In the genomic region with DNA sequence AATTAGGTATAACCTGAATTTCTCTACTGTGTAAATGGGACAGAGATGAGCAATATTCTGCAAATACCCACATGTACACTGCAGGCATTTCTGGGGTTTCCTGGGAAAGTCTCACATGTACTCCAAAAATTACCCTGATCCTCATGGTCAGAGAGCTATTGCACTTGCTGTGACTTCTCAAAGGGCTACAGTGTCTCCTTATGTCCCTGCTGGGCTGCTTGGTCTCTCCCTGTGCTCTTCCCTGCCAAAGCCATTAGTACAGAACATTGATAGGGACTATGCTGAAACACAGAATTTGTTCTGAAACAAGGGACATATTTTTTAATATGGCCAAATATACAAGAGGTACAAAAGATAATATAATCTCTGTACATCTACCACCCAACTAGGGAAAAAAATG, we compare ENCODE assay signal across 23 cellular contexts.
"Had no signal": no experiment of that assay in that cellular context is flagged by ENCODE, and none has a peak within 500 bp of the region (broad histone marks: within the 10 kb centered on the region; RNA-seq: fewer than 3 reads in every experiment).

No MANE protein-coding gene starts in this region.

- H3K36me3 ChIP-seq: colonic mucosa, esophagus muscularis mucosa, esophagus squamous epithelium, gastrocnemius medialis, gastroesophageal sphincter, heart left ventricle, heart right ventricle had no signal

- H3K4me3 ChIP-seq: colonic mucosa, coronary artery, dorsolateral prefrontal cortex, esophagus muscularis mucosa, esophagus squamous epithelium, gastrocnemius medialis, gastroesophageal sphincter, heart left ventricle, heart right ventricle had no signal

- H3K27me3 ChIP-seq: colonic mucosa, dorsolateral prefrontal cortex, esophagus muscularis mucosa, esophagus squamous epithelium, foreskin keratinocyte, gastrocnemius medialis, gastroesophageal sphincter, heart left ventricle, heart right ventricle had no signal

- DNase-seq: colonic mucosa; cortex of kidney; dermis blood vessel endothelial cell; dorsolateral prefrontal cortex; effector CD4-positive, alpha-beta T cell; effector CD8-positive, alpha-beta T cell; effector memory CD4-positive, alpha-beta T cell; effector memory CD8-positive, alpha-beta T cell; endodermal cell; erythroblast; esophagus squamous epithelium; foreskin fibroblast; foreskin keratinocyte; foreskin melanocyte; gastrocnemius medialis; glutamatergic neuron; head of caudate nucleus; heart left ventricle; heart right ventricle had no signal

- ATAC-seq: effector memory CD8-positive, alpha-beta T cell; esophagus mucosa; foreskin keratinocyte; gastrocnemius medialis; gastroesophageal sphincter; heart left ventricle; heart right ventricle had no signal

- H3K9me3 ChIP-seq: colonic mucosa, esophagus muscularis mucosa, esophagus squamous epithelium, gastrocnemius medialis, heart left ventricle had no signal
